Comparison of ENCODE assay signal across 28 cellular contexts in genomic region chr11:1221848-1222311, GRCh38. TPM values are rescaled to one million over a fixed set of nuclear protein-coding genes. Genes with fewer than 3 reads are reported as not detected.
A peak's percentile ranks its signal among the peaks of the same experiment; 100 is the strongest.
DNase-seq lines count a peak whose midpoint lies in the region; ATAC-seq and TF ChIP-seq lines count a peak whose summit lies in the region.
"Had no signal": no experiment of that assay in that cellular context is flagged by ENCODE, and none has a peak within 500 bp of the region (broad histone marks: within the 10 kb centered on the region; RNA-seq: fewer than 3 reads in every experiment).

No MANE protein-coding gene starts in this region.

- no peak for ATAC-seq in right lobe of liver
- ATAC-seq in GM18498 (IDR thresholded peaks at IDR 0.05; ENCODE audit: unreplicated experiment) = no peak
- ATAC-seq: activated naive CD4-positive, alpha-beta T cell treated with anti-CD3 and anti-CD28 coated beads, Interleukin-2, amount 50 U/mL, for 72 hours; gastrocnemius medialis; T-helper 17 cell had no signal

- H3K9me3 ChIP-seq in colonic mucosa (no peaks in the 10 kb centered on the region), right lobe of liver (no peaks in the 10 kb centered on the region), spleen (no peaks in the 10 kb centered on the region), WERI-Rb-1 (ENCODE audit: severe bottlenecking) (no peaks in the 10 kb centered on the region)
- H3K9me3 ChIP-seq: Caco-2, esophagus muscularis mucosa, gastrocnemius medialis, prostate gland, stomach had no signal

- TF ChIP-seq CTCF in colonic mucosa (IDR thresholded peaks at IDR 0.05) = no peak
- TF ChIP-seq CTCF in right lobe of liver (IDR thresholded peaks at IDR 0.05) = no peak
- TF ChIP-seq CTCF in spleen (IDR thresholded peaks at IDR 0.05 in 8 of 11, conservative IDR thresholded peaks at IDR 0.05 in 3 of 11) = no peak
- no peak for TF ChIP-seq CTCF in WERI-Rb-1 (IDR thresholded peaks at IDR 0.05; ENCODE audit: low read depth, low read length)

- TF ChIP-seq POLR2A in right lobe of liver (IDR thresholded peaks at IDR 0.05) (no peak), spleen (IDR thresholded peaks at IDR 0.05) (no peak)

- H3K36me3 ChIP-seq in colonic mucosa (no peaks in the 10 kb centered on the region), right lobe of liver (no peaks in the 10 kb centered on the region), spleen (no peaks in the 10 kb centered on the region), WERI-Rb-1 (no peaks in the 10 kb centered on the region)
- H3K36me3 ChIP-seq: esophagus muscularis mucosa, gastrocnemius medialis, prostate gland, stomach had no signal

- 69% methylated on average over 7 of the region's 23 CpGs for WGBS in right lobe of liver (ENCODE audit: insufficient coverage, low coverage, low lambda C conversion rate, missing lambda C conversion rate)
- 80 to 84% (median 83%) methylated on average over 23 of the region's 23 CpGs for WGBS in spleen, 5 donors

- no peak overlapping the region for H3K9ac ChIP-seq in colonic mucosa (ENCODE audit: low read depth in 2 of 2, low read length in 2 of 2)

- DNase-seq in DMS53 (lab: John Stamatoyannopoulos, UW) (peak; percentile 57), DMS53 treated with DMSO at 0.1 percent for 48 hours (lab: John Stamatoyannopoulos, UW; ENCODE audit: unreplicated experiment) (no peak), colonic mucosa (peak; percentile 18), right lobe of liver (peak; percentile 14 to 46 (median 32)), spleen (peak; percentile 48), WERI-Rb-1 (no peak)
- DNase-seq in stimulated activated CD4-positive, alpha-beta T cell treated with anti-CD3 and anti-CD28 coated beads, Interleukin-1b, Interleukin-23, amount 100 ng/mL, for 48 hours = no peak
- DNase-seq: activated CD4-positive, alpha-beta T cell treated with anti-CD3 and anti-CD28 coated beads, Interleukin-2, amount 10 ng/mL, durations not matched to agents 7 days and 5 days; effector memory CD4-positive, alpha-beta T cell; gastrocnemius medialis; HFFc6; KG1; mesendoderm; NCI-H1436 treated with DMSO at 0.1 percent for 48 hours; NCI-H510A treated with DMSO at 0.1 percent for 48 hours; NK-92 treated with Interleukin-12 subunit alpha and Interleukin-12 subunit beta, amount 100 ng/mL, for 24 hours; trophoblast cell had no signal

- H3K27me3 ChIP-seq in colonic mucosa (no peaks in the 10 kb centered on the region), right lobe of liver (no peaks in the 10 kb centered on the region), spleen (replicated peaks in 1 of 7) (peaks cover 0 to 92% (median 28%) of the 10 kb centered on the region in 7 donors), WERI-Rb-1 (ENCODE audit: insufficient read depth, low read depth, severe bottlenecking) (no peaks in the 10 kb centered on the region)

- H3K4me3 ChIP-seq in colonic mucosa (no peak overlapping the region), right lobe of liver (no peak overlapping the region), spleen (no peak overlapping the region), WERI-Rb-1 (ENCODE audit: low read depth, low read length) (no peak overlapping the region)
- H3K4me3 ChIP-seq: esophagus muscularis mucosa, gastrocnemius medialis, prostate gland, stomach had no signal

- intact Hi-C loops in colonic mucosa (cut with DNase I) (no loop called here), right lobe of liver (cut with DNase I) (no loop called here), spleen (cut with DNase I; ENCODE audit: low total_unique reads) (no loop called here)

- H3K4me1 ChIP-seq in colonic mucosa (peaks cover 23% of the 10 kb centered on the region), right lobe of liver (no peaks in the 10 kb centered on the region), spleen (peaks cover 0 to 17% (median 6%) of the 10 kb centered on the region in 6 donors)
- H3K4me1 ChIP-seq: Caco-2, esophagus muscularis mucosa, gastrocnemius medialis had no signal

- H3K27ac ChIP-seq in colonic mucosa = no peak overlapping the region
- H3K27ac ChIP-seq in right lobe of liver = no peak overlapping the region
- no peak overlapping the region for H3K27ac ChIP-seq in spleen
- H3K27ac ChIP-seq in WERI-Rb-1 = no peak overlapping the region
- H3K27ac ChIP-seq: esophagus muscularis mucosa, gastrocnemius medialis, prostate gland, stomach had no signal

RNA-seq across cellular contexts. Expression of gene MUC5B, which starts 1.0 kb away (rescaled TPM):
- 100 to 1,000 TPM; 285 to 655 TPM for total RNA-seq in colonic mucosa
- total RNA-seq in right lobe of liver = 1 to 10 TPM in 2 of 6 experiments, under 1 TPM in 4; 0.06 to 3.7 (median 0.78) TPM
- total RNA-seq in spleen = under 1 TPM in 1 of 7 donors, not detected in 6; 0.09 TPM
- under 1 TPM in 2 of 3 donors, not detected in 1; under 0.01 TPM for polyA plus RNA-seq in spleen
- total RNA-seq: A172; activated CD4-positive, alpha-beta T cell treated with anti-CD3 and anti-CD28 coated beads, Interleukin-2, amount 10 ng/mL, durations not matched to agents 7 days and 5 days; activated naive CD4-positive, alpha-beta T cell treated with anti-CD3 and anti-CD28 coated beads, Interleukin-2, amount 50 U/mL, for 72 hours; Caco-2; HFFc6; kidney epithelial cell; T-helper 17 cell had no signal
- polyA plus RNA-seq: BJ, neural cell had no signal

Comparison
In these comparisons a context has a peak if more than half of its experiments do, and no peak if none do; other contexts are left out.
1. DNase-seq: peak in DMS53 (single experiment), colonic mucosa (single experiment), right lobe of liver (3 of 3) and spleen (single experiment); none in DMS53 treated with DMSO at 0.1 percent for 48 hours (single experiment), stimulated activated CD4-positive, alpha-beta T cell treated with anti-CD3 and anti-CD28 coated beads, Interleukin-1b, Interleukin-23, amount 100 ng/mL, for 48 hours (single experiment) and WERI-Rb-1 (single experiment).
2. RNA of gene MUC5B, which starts 1.0 kb away (total RNA-seq): 285 to 655 TPM in colonic mucosa; 0.06 to 3.7 TPM in right lobe of liver and 0.09 TPM in spleen; every median in the first group is over 10 times any median in the second.